In genomic region chr17:76271669-76272540, GRCh38 we compare ENCODE assay signal across 8 cellular contexts. TPM values are rescaled to one million over a fixed set of nuclear protein-coding genes. Genes with fewer than 3 reads are reported as not detected.
DNase-seq lines count a peak whose midpoint lies in the region; ATAC-seq, FAIRE-seq and TF ChIP-seq lines count a peak whose summit lies in the region.

No MANE protein-coding gene starts in this region.

- POLR2A ChIA-PET in K562 (lab: Yijun Ruan, JAX): interaction anchor here (0.5 to 10.6 kb wide), 24 partner anchors 7 to 1294 kb away, joined by 3 to 227 read pairs (median 5); partner anchors contain the start of genes RNF157, SPHK1 and UBALD2
- POLR2A ChIA-PET in naive thymus-derived CD8-positive, alpha-beta T cell (lab: Charles Lee): interaction anchor here (0.5 to 27.3 kb wide), 17 partner anchors 9 to 745 kb away, joined by 3 to 923 read pairs (median 5); partner anchors contain the start of genes EXOC7, FOXJ1, RNF157 and UBALD2

- no peaks in the 10 kb centered on the region for H4K20me1 ChIP-seq in K562 (replicated peaks; ENCODE audit: control insufficient read depth, insufficient read depth, low read length)

- no peak overlapping the region for H3K27ac ChIP-seq in K562 (ENCODE audit: extremely low read depth, low read depth, low read length)
- peak overlapping the region; percentile 2 to 59 for H3K27ac ChIP-seq in testis

- H3K9me3 Mint-ChIP-seq in naive thymus-derived CD8-positive, alpha-beta T cell: no peaks in the 10 kb centered on the region
- no peaks in the 10 kb centered on the region for H3K9me3 Mint-ChIP-seq in osteocyte (ENCODE audit: unreplicated experiment)

- H3K79me2 ChIP-seq in K562 (ENCODE audit: control insufficient read depth, insufficient read depth, low read length): peaks cover 40% of the 10 kb centered on the region

- H3K4me1 ChIP-seq in K562 (replicated peaks in 1 of 2; ENCODE audit: control insufficient read depth in 2 of 2, insufficient read depth in 2 of 2, low read length in 2 of 2): peaks cover 37 to 93% of the 10 kb centered on the region in 2 experiments
- H3K4me1 ChIP-seq in testis: peaks cover 26% of the 10 kb centered on the region

- CTCF ChIA-PET in K562 (lab: Yijun Ruan, JAX; ENCODE audit: low intra/inter-chr PET ratio): no interaction called here

- no peak overlapping the region for H3K4me2 ChIP-seq in K562 (ENCODE audit: insufficient read depth, low read length)

- H3K36me3 ChIP-seq in K562 (ENCODE audit: control insufficient read depth, insufficient read depth, low read length): peaks cover 38% of the 10 kb centered on the region
- H3K36me3 ChIP-seq in testis (ENCODE audit: low read depth, missing control alignments): no peaks in the 10 kb centered on the region

- DNase-seq in GM10266 (ENCODE audit: extremely low spot score): peak; percentile 92
- peak in 2 of 4 experiments; percentile 34 to 37 for DNase-seq in K562 (ENCODE audit: extremely low read depth in 1 of 4, low spot score in 3 of 4)
- DNase-seq in naive thymus-derived CD8-positive, alpha-beta T cell: peak; percentile 52 to 85 (median 66)
- DNase-seq in testis: no peak
- no peak for DNase-seq in osteocyte (ENCODE audit: extremely low spot score, unreplicated experiment)
- DNase-seq in NCI-H2227 treated with DMSO at 0.1 percent for 48 hours (lab: John Stamatoyannopoulos, UW): no peak

- no peaks in the 10 kb centered on the region for H3K9me1 ChIP-seq in K562 (ENCODE audit: control insufficient read depth, insufficient read depth, low read length)

- H3K27ac Mint-ChIP-seq in naive thymus-derived CD8-positive, alpha-beta T cell: peak overlapping the region; percentile 86 to 97 (median 94)
- no peak overlapping the region for H3K27ac Mint-ChIP-seq in osteocyte (ENCODE audit: unreplicated experiment)

- H3K4me3 Mint-ChIP-seq in naive thymus-derived CD8-positive, alpha-beta T cell: peak overlapping the region; percentile 70 to 91 (median 82)
- H3K4me3 Mint-ChIP-seq in osteocyte (ENCODE audit: unreplicated experiment): no peak overlapping the region

- no peaks in the 10 kb centered on the region for H3K27me3 ChIP-seq in K562 (ENCODE audit: control insufficient read depth in 2 of 2, insufficient read depth in 2 of 2, low read length in 2 of 2)
- no peaks in the 10 kb centered on the region for H3K27me3 ChIP-seq in testis

- 85% methylated on average over 22 of the region's 38 CpGs for WGBS in K562 (ENCODE audit: insufficient coverage, low coverage, missing lambda C conversion rate)
- WGBS in testis, 2 donors: 46 to 49% methylated on average over 6 to 37 of the region's 38 CpGs

- TF ChIP-seq CTCF in GM10266 (IDR thresholded peaks at IDR 0.05; ENCODE audit: control insufficient read depth, insufficient read depth, low read depth, missing control alignments) (peak; percentile 28), K562 (IDR thresholded peaks at IDR 0.05 in 2 of 3, conservative IDR thresholded peaks at IDR 0.05 in 1 of 3; ENCODE audit: insufficient read depth in 2 of 3, low read depth in 1 of 3, low read length in 3 of 3) (no peak), testis (IDR thresholded peaks at IDR 0.05) (no peak), osteocyte (IDR thresholded peaks at IDR 0.05) (no peak)

- intact Hi-C loops in K562 (cut with micrococcal nuclease): no loop called here
- intact Hi-C loops in testis (cut with DNase I; ENCODE audit: low total_unique reads): no loop called here

- no peak for FAIRE-seq in K562 (lab: Jason Lieb, UNC)

- no peak overlapping the region for H2AFZ ChIP-seq in K562 (ENCODE audit: low read depth, low read length)

- peak; percentile 61 for TF ChIP-seq POLR2A in Raji (IDR thresholded peaks at IDR 0.05; ENCODE audit: insufficient read depth, low read depth, low read length)
- peak; percentile 68 for TF ChIP-seq POLR2A in K562 (conservative IDR thresholded peaks at IDR 0.05)
- TF ChIP-seq POLR2A in testis (IDR thresholded peaks at IDR 0.05): no peak

- no peak overlapping the region for H3K4me3 ChIP-seq in K562
- no peak overlapping the region for H3K4me3 ChIP-seq in testis

- no peak for TF ChIP-seq RAD21 in K562 (CRISPR knock-in tag; conservative IDR thresholded peaks at IDR 0.05 in 1 of 2, IDR thresholded peaks at IDR 0.05 in 1 of 2)

- H3K4me1 Mint-ChIP-seq in naive thymus-derived CD8-positive, alpha-beta T cell: peaks cover 34 to 83% (median 74%) of the 10 kb centered on the region in 4 donors
- H3K4me1 Mint-ChIP-seq in osteocyte (ENCODE audit: unreplicated experiment): peaks cover 26% of the 10 kb centered on the region

- no peak for TF ChIP-seq EP300 in K562 (IDR thresholded peaks at IDR 0.05; ENCODE audit: low read length)

- no peaks in the 10 kb centered on the region for H3K9me3 ChIP-seq in K562 (replicated peaks; ENCODE audit: control insufficient read depth, insufficient read depth, low read depth, low read length)
- no peaks in the 10 kb centered on the region for H3K9me3 ChIP-seq in testis

- peak; percentile 50 for ATAC-seq in GM21723 (IDR thresholded peaks at IDR 0.05; ENCODE audit: unreplicated experiment)
- ATAC-seq in K562: peak; percentile 39
- peak; percentile 39 to 50 for ATAC-seq in naive thymus-derived CD8-positive, alpha-beta T cell

- H3K27me3 Mint-ChIP-seq in naive thymus-derived CD8-positive, alpha-beta T cell: no peaks in the 10 kb centered on the region
- no peaks in the 10 kb centered on the region for H3K27me3 Mint-ChIP-seq in osteocyte (ENCODE audit: unreplicated experiment)

- peak overlapping the region in 1 of 2 experiments; percentile 77; a peak in 2 of 4 replicates for H3K9ac ChIP-seq in K562 (ENCODE audit: insufficient read depth in 1 of 2, low read depth in 2 of 2, low read length in 2 of 2)

- in situ Hi-C loops in K562 (cut with MboI): no loop called here

- no TSS peak for BruUV-seq in K562 (replicated peaks; lab: Mats Ljungman, UMichigan)

- H3K36me3 Mint-ChIP-seq in naive thymus-derived CD8-positive, alpha-beta T cell: peaks cover 0 to 28% (median 7%) of the 10 kb centered on the region in 3 donors
- no peaks in the 10 kb centered on the region for H3K36me3 Mint-ChIP-seq in osteocyte (ENCODE audit: unreplicated experiment)

RNA-seq across cellular contexts. Expression of gene UBALD2, which starts 6.8 kb away (rescaled TPM):
- total RNA-seq in K562 (2011; cell fraction: chromatin; rRNA removed; ENCODE audit: low replicate concordance): 10.6 and 25.5 TPM in 2 replicates
- 27.3 and 33.0 TPM in 2 replicates for total RNA-seq in K562 (2011; cell fraction: nucleolus; rRNA removed)
- total RNA-seq in K562 (2011; cell fraction: nucleoplasm; rRNA removed): 22.7 and 24.3 TPM in 2 replicates
- total RNA-seq in K562 (2014; rRNA removed): 43.1 and 52.7 TPM in 2 replicates
- total RNA-seq in K562 (2014; rRNA removed; fragmentation: Illumina TruSeq; extraction: Trizol): 5.8 and 7.6 TPM in 2 replicates
- total RNA-seq in K562 (2015; rRNA removed; fragmentation: Illumina TruSeq; extraction: Trizol): 21.9 and 25.3 TPM in 2 replicates
- total RNA-seq in K562 (2021): 85.3 and 94.1 TPM in 2 replicates
- 46.6 and 79.6 TPM in 2 replicates for polyA plus RNA-seq in K562 (2011; rRNA removed)
- 34.5 and 74.0 TPM in 2 replicates for polyA plus RNA-seq in K562 (2011; cell fraction: cytosol; rRNA removed)
- polyA plus RNA-seq in K562 (2011; cell fraction: nucleus; rRNA removed): 55.6 and 56.6 TPM in 2 replicates
- 62.8 and 75.4 TPM in 2 replicates for polyA plus RNA-seq in K562 (2012)
- polyA plus RNA-seq in K562 (2014; fragmentation: Illumina TruSeq; extraction: Trizol): 17.4 and 39.3 TPM in 2 replicates
- 1 to 10 TPM; 2.3 to 3.9 TPM for polyA plus RNA-seq in K562 (2014; fragmentation: Nextera tagmentation; extraction: Ambion mirVana)
- polyA plus RNA-seq in K562 (2014; rRNA removed): 40.6 and 46.5 TPM in 2 replicates
- 8.0 and 8.5 TPM in 2 replicates for polyA minus RNA-seq in K562 (2011; rRNA and poly(A)+ RNA removed)
- polyA minus RNA-seq in K562 (2011; cell fraction: cytosol; rRNA and poly(A)+ RNA removed): 32.8 and 59.0 TPM in 2 replicates
- polyA minus RNA-seq in K562 (2011; cell fraction: nucleus; rRNA and poly(A)+ RNA removed): 8.1 and 9.6 TPM in 2 replicates
- 100 to 1,000 TPM; 111 to 122 TPM for total RNA-seq in naive thymus-derived CD8-positive, alpha-beta T cell
- 1 to 10 TPM; 6.6 to 9.7 (median 8.2) TPM for polyA plus RNA-seq in naive thymus-derived CD8-positive, alpha-beta T cell
- 10 to 100 TPM; 13.6 to 16.7 TPM for total RNA-seq in testis
- 48.7 TPM for polyA plus RNA-seq in testis (ENCODE audit: insufficient read depth, low read depth, low replicate concordance)
- 30.1 and 32.2 TPM in 2 replicates for total RNA-seq in osteocyte

RNA-seq across cellular contexts. Expression of gene RNF157, which starts 31.6 kb away (rescaled TPM):
- 105 and 114 TPM in 2 replicates for total RNA-seq in K562 (2011; cell fraction: chromatin; rRNA removed; ENCODE audit: low replicate concordance)
- 43.7 and 60.5 TPM in 2 replicates for total RNA-seq in K562 (2011; cell fraction: nucleolus; rRNA removed)
- total RNA-seq in K562 (2011; cell fraction: nucleoplasm; rRNA removed): 85.8 and 127 TPM in 2 replicates
- 12.7 and 21.6 TPM in 2 replicates for total RNA-seq in K562 (2014; rRNA removed)
- 16.3 and 17.9 TPM in 2 replicates for total RNA-seq in K562 (2014; rRNA removed; fragmentation: Illumina TruSeq; extraction: Trizol)
- 28.2 and 28.7 TPM in 2 replicates for total RNA-seq in K562 (2015; rRNA removed; fragmentation: Illumina TruSeq; extraction: Trizol)
- total RNA-seq in K562 (2021): 28.6 and 29.0 TPM in 2 replicates
- polyA plus RNA-seq in K562 (2011; rRNA removed): 30.5 and 37.8 TPM in 2 replicates
- 29.5 and 33.1 TPM in 2 replicates for polyA plus RNA-seq in K562 (2011; cell fraction: cytosol; rRNA removed)
- polyA plus RNA-seq in K562 (2011; cell fraction: nucleus; rRNA removed): 28.4 and 36.3 TPM in 2 replicates
- 21.3 and 53.9 TPM in 2 replicates for polyA plus RNA-seq in K562 (2012)
- polyA plus RNA-seq in K562 (2014; fragmentation: Illumina TruSeq; extraction: Trizol): 29.0 and 31.7 TPM in 2 replicates
- 10 to 100 TPM in 1 of 2 experiments, 1 to 10 TPM in 1; 8.1 to 12.7 TPM for polyA plus RNA-seq in K562 (2014; fragmentation: Nextera tagmentation; extraction: Ambion mirVana)
- 20.8 and 26.3 TPM in 2 replicates for polyA plus RNA-seq in K562 (2014; rRNA removed)
- 40.3 and 41.8 TPM in 2 replicates for polyA minus RNA-seq in K562 (2011; rRNA and poly(A)+ RNA removed)
- 30.4 and 40.2 TPM in 2 replicates for polyA minus RNA-seq in K562 (2011; cell fraction: cytosol; rRNA and poly(A)+ RNA removed)
- polyA minus RNA-seq in K562 (2011; cell fraction: nucleus; rRNA and poly(A)+ RNA removed): 13.2 and 28.3 TPM in 2 replicates
- 10 to 100 TPM; 46.1 to 46.4 TPM for total RNA-seq in naive thymus-derived CD8-positive, alpha-beta T cell
- 10 to 100 TPM in 2 of 3 donors, 1 to 10 TPM in 1; 4.9 to 29.4 (median 10.5) TPM for polyA plus RNA-seq in naive thymus-derived CD8-positive, alpha-beta T cell
- total RNA-seq in testis: 100 to 1,000 TPM; 101 to 108 TPM
- 98.8 TPM for polyA plus RNA-seq in testis (ENCODE audit: insufficient read depth, low read depth, low replicate concordance)
- total RNA-seq in osteocyte: 0.73 and 0.99 TPM in 2 replicates

RNA-seq across cellular contexts. Expression of gene QRICH2, which starts 36.2 kb away (rescaled TPM):
- 4.4 and 9.4 TPM in 2 replicates for total RNA-seq in K562 (2011; cell fraction: chromatin; rRNA removed; ENCODE audit: low replicate concordance)
- 3.3 and 4.1 TPM in 2 replicates for total RNA-seq in K562 (2011; cell fraction: nucleolus; rRNA removed)
- 2.4 TPM in 2 replicates for total RNA-seq in K562 (2011; cell fraction: nucleoplasm; rRNA removed)
- total RNA-seq in K562 (2014; rRNA removed) (1.3 and 1.5 TPM in 2 replicates), K562 (2014; rRNA removed; fragmentation: Illumina TruSeq; extraction: Trizol) (0.89 and 1.1 TPM in 2 replicates), K562 (2015; rRNA removed; fragmentation: Illumina TruSeq; extraction: Trizol) (1.6 and 2.0 TPM in 2 replicates), K562 (2021) (1.4 and 2.0 TPM in 2 replicates), testis (10 to 100 TPM; 27.0 to 39.0 TPM), osteocyte (6.3 and 7.3 TPM in 2 replicates)
- polyA plus RNA-seq in K562 (2011; rRNA removed) (0.46 and 1.3 TPM in 2 replicates), K562 (2014; fragmentation: Illumina TruSeq; extraction: Trizol) (0.40 and 0.61 TPM in 2 replicates), K562 (2014; fragmentation: Nextera tagmentation; extraction: Ambion mirVana) (under 1 TPM; 0.03 to 0.07 TPM), K562 (2014; rRNA removed) (0.81 and 1.2 TPM in 2 replicates), testis (ENCODE audit: insufficient read depth, low read depth, low replicate concordance) (43.4 TPM)
- polyA plus RNA-seq in K562 (2011; cell fraction: cytosol; rRNA removed): 0.82 and 1.0 TPM in 2 replicates
- 3.4 and 4.1 TPM in 2 replicates for polyA plus RNA-seq in K562 (2011; cell fraction: nucleus; rRNA removed)
- polyA plus RNA-seq in K562 (2012): 1.5 and 13.0 TPM in 2 replicates
- 6.7 and 10.1 TPM in 2 replicates for polyA minus RNA-seq in K562 (2011; rRNA and poly(A)+ RNA removed)
- polyA minus RNA-seq in K562 (2011; cell fraction: cytosol; rRNA and poly(A)+ RNA removed): 1.8 and 2.2 TPM in 2 replicates
- polyA minus RNA-seq in K562 (2011; cell fraction: nucleus; rRNA and poly(A)+ RNA removed): 1.1 and 2.2 TPM in 2 replicates
- 1 to 10 TPM; 6.5 to 8.3 TPM for total RNA-seq in naive thymus-derived CD8-positive, alpha-beta T cell
- polyA plus RNA-seq in naive thymus-derived CD8-positive, alpha-beta T cell: under 1 TPM; 0.13 to 0.59 (median 0.23) TPM

Comparison
In these comparisons a context has a peak if more than half of its experiments do, and no peak if none do; other contexts are left out.
1. DNase-seq: peak in GM10266 (single experiment) and naive thymus-derived CD8-positive, alpha-beta T cell (10 of 10); none in testis (single experiment), osteocyte (single experiment) and NCI-H2227 treated with DMSO at 0.1 percent for 48 hours (single experiment).
2. Peak in every context shown above with its lines, with median percentiles within 50 percentile points of each other: ATAC-seq.